In the genomic region with DNA sequence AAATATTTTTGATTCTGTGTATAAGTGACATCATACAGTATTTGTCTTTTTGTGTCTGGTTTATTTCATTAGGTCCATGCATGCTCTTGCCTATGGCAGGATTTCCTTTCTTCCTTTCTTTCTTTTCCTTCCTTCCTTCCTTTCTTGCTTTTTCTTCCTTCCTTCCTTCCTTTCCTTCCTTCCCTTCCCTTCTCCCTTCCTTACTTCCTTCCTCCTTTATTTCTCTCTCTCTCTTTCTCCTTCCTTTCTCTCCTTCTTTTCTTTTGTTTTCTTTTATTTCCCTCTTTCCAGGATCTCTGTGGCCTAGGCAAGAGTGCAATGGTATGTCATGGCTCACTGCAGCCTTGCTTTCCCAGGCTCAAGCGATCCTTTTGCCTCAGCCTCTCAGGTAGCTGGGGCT, we compare ENCODE assay signal across 22 cellular contexts.
"Had no signal": no experiment of that assay in that cellular context is flagged by ENCODE, and none has a peak within 500 bp of the region (broad histone marks: within the 10 kb centered on the region; RNA-seq: fewer than 3 reads in every experiment).

No MANE protein-coding gene starts in this region.

- ATAC-seq: left ventricle myocardium superior; lower lobe of right lung; natural killer cell; sciatic nerve; stimulated activated effector memory CD8-positive, alpha-beta T cell treated with anti-CD3 and anti-CD28 coated beads, Interleukin-12 subunit alpha, Interleukin-12 subunit beta, amount 100 ng/mL, for 72 hours had no signal

- H3K4me3 ChIP-seq: colonic mucosa, esophagus squamous epithelium, lower lobe of right lung, stomach, thyroid gland, vagina had no signal

- H3K4me3 Mint-ChIP-seq: dendritic cell treated with granulocyte-macrophage colony-stimulating factor and Interleukin-4, amounts not matched to agents 40 ng/mL and 50 ng/mL, for 4 days; natural killer cell; stimulated activated effector memory CD8-positive, alpha-beta T cell treated with anti-CD3 and anti-CD28 coated beads, Interleukin-12 subunit alpha, Interleukin-12 subunit beta, amount 100 ng/mL, for 72 hours had no signal

- H3K27ac ChIP-seq: colonic mucosa, esophagus squamous epithelium, lower lobe of right lung, parathyroid adenoma, stomach, thyroid gland, vagina had no signal

- H3K9me3 Mint-ChIP-seq: dendritic cell treated with granulocyte-macrophage colony-stimulating factor and Interleukin-4, amounts not matched to agents 40 ng/mL and 50 ng/mL, for 4 days; natural killer cell; stimulated activated effector memory CD8-positive, alpha-beta T cell treated with anti-CD3 and anti-CD28 coated beads, Interleukin-12 subunit alpha, Interleukin-12 subunit beta, amount 100 ng/mL, for 72 hours had no signal

- H3K9ac ChIP-seq: parathyroid adenoma had no signal

- H3K36me3 Mint-ChIP-seq: natural killer cell; stimulated activated effector memory CD8-positive, alpha-beta T cell treated with anti-CD3 and anti-CD28 coated beads, Interleukin-12 subunit alpha, Interleukin-12 subunit beta, amount 100 ng/mL, for 72 hours had no signal

- H3K36me3 ChIP-seq: colonic mucosa, esophagus squamous epithelium, lower lobe of right lung, stomach, thyroid gland, vagina had no signal

- H3K27me3 Mint-ChIP-seq: dendritic cell treated with granulocyte-macrophage colony-stimulating factor and Interleukin-4, amounts not matched to agents 40 ng/mL and 50 ng/mL, for 4 days had no signal

- H3K27me3 ChIP-seq: colonic mucosa, esophagus squamous epithelium, stomach, thyroid gland, vagina had no signal

- DNase-seq: colonic mucosa; effector CD8-positive, alpha-beta T cell; erythroblast; esophagus squamous epithelium; foreskin melanocyte; hypothalamus; left ventricle myocardium superior; lower lobe of right lung; natural killer cell; stimulated activated CD4-positive, alpha-beta T cell treated with anti-CD3 and anti-CD28 coated beads, Interleukin-2, amount 100 ng/mL, for 24 hours; stimulated activated CD4-positive, alpha-beta T cell treated with anti-CD3 and anti-CD28 coated beads, Interleukin-4, amount 100 ng/mL, for 24 hours; stimulated activated naive CD4-positive, alpha-beta T cell treated with Interleukin-2 at 50 U/mL for 16 hours; stomach; thyroid gland; trophoblast cell had no signal

- H3K4me1 ChIP-seq: colonic mucosa, esophagus squamous epithelium, lower lobe of right lung, parathyroid adenoma, stomach, thyroid gland, vagina had no signal

- H2AFZ ChIP-seq: parathyroid adenoma had no signal

- H3K79me2 ChIP-seq: parathyroid adenoma had no signal

- FAIRE-seq: keratinocyte had no signal

- H3K4me1 Mint-ChIP-seq: natural killer cell; stimulated activated effector memory CD8-positive, alpha-beta T cell treated with anti-CD3 and anti-CD28 coated beads, Interleukin-12 subunit alpha, Interleukin-12 subunit beta, amount 100 ng/mL, for 72 hours had no signal

- H3K27ac Mint-ChIP-seq: dendritic cell treated with granulocyte-macrophage colony-stimulating factor and Interleukin-4, amounts not matched to agents 40 ng/mL and 50 ng/mL, for 4 days; natural killer cell; progenitor cell of endocrine pancreas; stimulated activated effector memory CD8-positive, alpha-beta T cell treated with anti-CD3 and anti-CD28 coated beads, Interleukin-12 subunit alpha, Interleukin-12 subunit beta, amount 100 ng/mL, for 72 hours had no signal

- H3K9me3 ChIP-seq: colonic mucosa, esophagus squamous epithelium, lower lobe of right lung, thyroid gland, vagina had no signal
